1 cellular context compared by ENCODE assay signal in the genomic region with DNA sequence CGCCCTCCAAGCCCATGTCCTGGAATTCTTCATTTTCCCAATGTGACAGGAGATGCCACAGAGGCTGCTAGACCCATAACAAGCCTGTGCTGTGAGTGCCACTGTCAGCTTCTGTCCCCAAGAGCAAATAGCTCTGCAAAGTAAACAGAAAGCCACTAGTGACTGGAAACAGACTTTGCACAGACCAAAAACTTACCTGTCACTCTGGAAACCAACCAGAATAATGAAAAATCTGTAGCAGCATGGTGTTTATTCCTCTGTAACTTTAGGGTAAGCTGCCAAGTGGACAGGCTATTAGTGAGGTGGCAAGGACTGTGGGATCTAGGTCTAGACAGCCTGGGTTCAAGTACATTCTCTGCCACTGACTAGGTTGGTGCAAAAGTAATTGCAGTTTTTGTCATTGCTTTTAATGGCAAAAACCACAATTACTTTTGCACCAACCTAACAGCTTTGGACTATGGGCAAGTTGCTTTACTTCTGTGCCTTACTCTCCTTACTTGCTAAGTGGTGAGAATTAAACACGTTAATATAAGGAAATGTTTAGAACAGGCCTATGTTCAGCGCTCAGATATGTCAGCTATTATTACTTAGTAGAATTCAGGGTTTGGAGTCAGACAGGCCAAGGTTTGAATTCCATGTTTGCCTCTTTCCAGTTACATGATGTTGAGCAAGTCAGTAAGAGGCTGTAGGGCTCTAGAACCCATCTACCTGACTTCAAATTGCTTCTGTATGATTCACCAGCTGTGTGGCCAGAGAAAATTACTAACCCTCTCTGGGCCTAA.
TF ChIP-seq lines count a peak whose summit lies in the region.

A gene (minus strand): TSS at position 100 of the 782 bp plus-strand sequence. CDS start 67 bp downstream, at position 33.

TF ChIP-seq in HepG2, 621 proteins besides CTCF, POLR2A, EP300 and RAD21 (continued from another document and continues in another):
- TF ChIP-seq, protein P1, sequence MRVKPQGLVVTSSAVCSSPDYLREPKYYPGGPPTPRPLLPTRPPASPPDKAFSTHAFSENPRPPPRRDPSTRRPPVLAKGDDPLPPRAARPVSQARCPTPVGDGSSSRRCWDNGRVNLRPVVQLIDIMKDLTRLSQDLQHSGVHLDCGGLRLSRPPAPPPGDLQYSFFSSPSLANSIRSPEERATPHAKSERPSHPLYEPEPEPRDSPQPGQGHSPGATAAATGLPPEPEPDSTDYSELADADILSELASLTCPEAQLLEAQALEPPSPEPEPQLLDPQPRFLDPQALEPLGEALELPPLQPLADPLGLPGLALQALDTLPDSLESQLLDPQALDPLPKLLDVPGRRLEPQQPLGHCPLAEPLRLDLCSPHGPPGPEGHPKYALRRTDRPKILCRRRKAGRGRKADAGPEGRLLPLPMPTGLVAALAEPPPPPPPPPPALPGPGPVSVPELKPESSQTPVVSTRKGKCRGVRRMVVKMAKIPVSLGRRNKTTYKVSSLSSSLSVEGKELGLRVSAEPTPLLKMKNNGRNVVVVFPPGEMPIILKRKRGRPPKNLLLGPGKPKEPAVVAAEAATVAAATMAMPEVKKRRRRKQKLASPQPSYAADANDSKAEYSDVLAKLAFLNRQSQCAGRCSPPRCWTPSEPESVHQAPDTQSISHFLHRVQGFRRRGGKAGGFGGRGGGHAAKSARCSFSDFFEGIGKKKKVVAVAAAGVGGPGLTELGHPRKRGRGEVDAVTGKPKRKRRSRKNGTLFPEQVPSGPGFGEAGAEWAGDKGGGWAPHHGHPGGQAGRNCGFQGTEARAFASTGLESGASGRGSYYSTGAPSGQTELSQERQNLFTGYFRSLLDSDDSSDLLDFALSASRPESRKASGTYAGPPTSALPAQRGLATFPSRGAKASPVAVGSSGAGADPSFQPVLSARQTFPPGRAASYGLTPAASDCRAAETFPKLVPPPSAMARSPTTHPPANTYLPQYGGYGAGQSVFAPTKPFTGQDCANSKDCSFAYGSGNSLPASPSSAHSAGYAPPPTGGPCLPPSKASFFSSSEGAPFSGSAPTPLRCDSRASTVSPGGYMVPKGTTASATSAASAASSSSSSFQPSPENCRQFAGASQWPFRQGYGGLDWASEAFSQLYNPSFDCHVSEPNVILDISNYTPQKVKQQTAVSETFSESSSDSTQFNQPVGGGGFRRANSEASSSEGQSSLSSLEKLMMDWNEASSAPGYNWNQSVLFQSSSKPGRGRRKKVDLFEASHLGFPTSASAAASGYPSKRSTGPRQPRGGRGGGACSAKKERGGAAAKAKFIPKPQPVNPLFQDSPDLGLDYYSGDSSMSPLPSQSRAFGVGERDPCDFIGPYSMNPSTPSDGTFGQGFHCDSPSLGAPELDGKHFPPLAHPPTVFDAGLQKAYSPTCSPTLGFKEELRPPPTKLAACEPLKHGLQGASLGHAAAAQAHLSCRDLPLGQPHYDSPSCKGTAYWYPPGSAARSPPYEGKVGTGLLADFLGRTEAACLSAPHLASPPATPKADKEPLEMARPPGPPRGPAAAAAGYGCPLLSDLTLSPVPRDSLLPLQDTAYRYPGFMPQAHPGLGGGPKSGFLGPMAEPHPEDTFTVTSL (CRISPR knock-in tag; IDR thresholded peaks at IDR 0.05; ENCODE audit: borderline replicate concordance) = peak; percentile 87; the same call in 1 of the 2 replicates
- TF ChIP-seq XRCC5 (optimal IDR thresholded peaks at IDR 0.05; ENCODE audit: low read length) = peak; percentile 58
- 0 out of 2 replicates have a peak, but pooled peaks have one; percentile 55 for TF ChIP-seq KDM6A (CRISPR knock-in tag; IDR thresholded peaks at IDR 0.05; ENCODE audit: low read depth)
- peak; percentile 76 for TF ChIP-seq HMG20A (CRISPR knock-in tag; IDR thresholded peaks at IDR 0.05; ENCODE audit: borderline replicate concordance)
- TF ChIP-seq KAT2B (IDR thresholded peaks at IDR 0.05; ENCODE audit: borderline replicate concordance, low read depth, low read length) = no peak
- TF ChIP-seq ZC3H13 (CRISPR knock-in tag; IDR thresholded peaks at IDR 0.05) = no peak
- 0 out of 2 replicates have a peak, but pooled peaks have one; percentile 54 for TF ChIP-seq ZNF644 (CRISPR knock-in tag; IDR thresholded peaks at IDR 0.05; ENCODE audit: low read depth)
- TF ChIP-seq, protein P2, sequence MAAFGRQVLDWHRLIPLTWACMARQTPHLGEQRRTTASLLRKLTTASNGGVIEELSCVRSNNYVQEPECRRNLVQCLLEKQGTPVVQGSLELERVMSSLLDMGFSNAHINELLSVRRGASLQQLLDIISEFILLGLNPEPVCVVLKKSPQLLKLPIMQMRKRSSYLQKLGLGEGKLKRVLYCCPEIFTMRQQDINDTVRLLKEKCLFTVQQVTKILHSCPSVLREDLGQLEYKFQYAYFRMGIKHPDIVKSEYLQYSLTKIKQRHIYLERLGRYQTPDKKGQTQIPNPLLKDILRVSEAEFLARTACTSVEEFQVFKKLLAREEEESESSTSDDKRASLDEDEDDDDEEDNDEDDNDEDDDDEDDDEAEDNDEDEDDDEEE (CRISPR knock-in tag; IDR thresholded peaks at IDR 0.05) = 0 out of 2 replicates have a peak, but pooled peaks have one; percentile 58
- 0 out of 2 replicates have a peak, but pooled peaks have one; percentile 17 for TF ChIP-seq ZNF44 (CRISPR knock-in tag; IDR thresholded peaks at IDR 0.05)
- peak; percentile 62 for TF ChIP-seq KAT8 (CRISPR knock-in tag; IDR thresholded peaks at IDR 0.05)
- no peak for TF ChIP-seq ZNF720 (CRISPR knock-in tag; IDR thresholded peaks at IDR 0.05)
- TF ChIP-seq CBX2 (IDR thresholded peaks at IDR 0.05; ENCODE audit: low read depth, low read length) = no peak
- TF ChIP-seq CBX2 (CRISPR knock-in tag; IDR thresholded peaks at IDR 0.05; ENCODE audit: low read depth) = no peak
- TF ChIP-seq SYNCRIP (IDR thresholded peaks at IDR 0.05; ENCODE audit: insufficient read depth, low read depth, low read length) = no peak
- TF ChIP-seq ZNF577 (CRISPR knock-in tag; IDR thresholded peaks at IDR 0.05; ENCODE audit: borderline replicate concordance, low read depth) = no peak
- TF ChIP-seq NFKB2 (CRISPR knock-in tag; IDR thresholded peaks at IDR 0.05; ENCODE audit: borderline replicate concordance) = no peak
- no peak; the same call in 1 of the 2 replicates for TF ChIP-seq RFXAP (CRISPR knock-in tag; IDR thresholded peaks at IDR 0.05; ENCODE audit: borderline replicate concordance)
- TF ChIP-seq ZFX (CRISPR knock-in tag; IDR thresholded peaks at IDR 0.05; ENCODE audit: low read depth) = no peak
- TF ChIP-seq ZC3H4 (CRISPR knock-in tag; IDR thresholded peaks at IDR 0.05; ENCODE audit: borderline replicate concordance) = no peak
- peak; percentile 98 for TF ChIP-seq ZNF292 (CRISPR knock-in tag; IDR thresholded peaks at IDR 0.05; ENCODE audit: borderline replicate concordance, low read depth)
- TF ChIP-seq ARNT (IDR thresholded peaks at IDR 0.05) = no peak
- TF ChIP-seq TP53 (CRISPR knock-in tag; conservative IDR thresholded peaks at IDR 0.05) = no peak
- TF ChIP-seq, protein P3, sequence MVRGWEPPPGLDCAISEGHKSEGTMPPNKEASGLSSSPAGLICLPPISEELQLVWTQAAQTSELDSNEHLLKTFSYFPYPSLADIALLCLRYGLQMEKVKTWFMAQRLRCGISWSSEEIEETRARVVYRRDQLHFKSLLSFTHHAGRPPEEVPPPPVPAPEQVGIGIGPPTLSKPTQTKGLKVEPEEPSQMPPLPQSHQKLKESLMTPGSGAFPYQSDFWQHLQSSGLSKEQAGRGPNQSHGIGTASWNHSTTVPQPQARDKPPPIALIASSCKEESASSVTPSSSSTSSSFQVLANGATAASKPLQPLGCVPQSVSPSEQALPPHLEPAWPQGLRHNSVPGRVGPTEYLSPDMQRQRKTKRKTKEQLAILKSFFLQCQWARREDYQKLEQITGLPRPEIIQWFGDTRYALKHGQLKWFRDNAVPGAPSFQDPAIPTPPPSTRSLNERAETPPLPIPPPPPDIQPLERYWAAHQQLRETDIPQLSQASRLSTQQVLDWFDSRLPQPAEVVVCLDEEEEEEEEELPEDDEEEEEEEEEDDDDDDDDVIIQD (CRISPR knock-in tag; IDR thresholded peaks at IDR 0.05; ENCODE audit: low read depth) = peak; percentile 31; the same call in 1 of the 2 replicates
- TF ChIP-seq PPARG (CRISPR knock-in tag; conservative IDR thresholded peaks at IDR 0.05) = no peak
- TF ChIP-seq KDM4B (CRISPR knock-in tag; IDR thresholded peaks at IDR 0.05) = no peak
- no peak for TF ChIP-seq HES4 (CRISPR knock-in tag; IDR thresholded peaks at IDR 0.05; ENCODE audit: borderline replicate concordance)
- peak; percentile 91 for TF ChIP-seq GATAD2A (CRISPR knock-in tag; IDR thresholded peaks at IDR 0.05)
- no peak for TF ChIP-seq THYN1 (CRISPR knock-in tag; IDR thresholded peaks at IDR 0.05; ENCODE audit: borderline replicate concordance, low read depth)
- 0 out of 2 replicates have a peak, but pooled peaks have one; percentile 50 for TF ChIP-seq MIER2 (CRISPR knock-in tag; IDR thresholded peaks at IDR 0.05)
- no peak for TF ChIP-seq ZNF367 (CRISPR knock-in tag; IDR thresholded peaks at IDR 0.05; ENCODE audit: borderline replicate concordance)
- TF ChIP-seq, protein P4, sequence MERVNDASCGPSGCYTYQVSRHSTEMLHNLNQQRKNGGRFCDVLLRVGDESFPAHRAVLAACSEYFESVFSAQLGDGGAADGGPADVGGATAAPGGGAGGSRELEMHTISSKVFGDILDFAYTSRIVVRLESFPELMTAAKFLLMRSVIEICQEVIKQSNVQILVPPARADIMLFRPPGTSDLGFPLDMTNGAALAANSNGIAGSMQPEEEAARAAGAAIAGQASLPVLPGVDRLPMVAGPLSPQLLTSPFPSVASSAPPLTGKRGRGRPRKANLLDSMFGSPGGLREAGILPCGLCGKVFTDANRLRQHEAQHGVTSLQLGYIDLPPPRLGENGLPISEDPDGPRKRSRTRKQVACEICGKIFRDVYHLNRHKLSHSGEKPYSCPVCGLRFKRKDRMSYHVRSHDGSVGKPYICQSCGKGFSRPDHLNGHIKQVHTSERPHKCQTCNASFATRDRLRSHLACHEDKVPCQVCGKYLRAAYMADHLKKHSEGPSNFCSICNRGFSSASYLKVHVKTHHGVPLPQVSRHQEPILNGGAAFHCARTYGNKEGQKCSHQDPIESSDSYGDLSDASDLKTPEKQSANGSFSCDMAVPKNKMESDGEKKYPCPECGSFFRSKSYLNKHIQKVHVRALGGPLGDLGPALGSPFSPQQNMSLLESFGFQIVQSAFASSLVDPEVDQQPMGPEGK (CRISPR knock-in tag; IDR thresholded peaks at IDR 0.05) = peak; percentile 40; the same call in 1 of the 2 replicates
- TF ChIP-seq ZNF556 (CRISPR knock-in tag; IDR thresholded peaks at IDR 0.05; ENCODE audit: borderline replicate concordance) = peak; percentile 25; the same call in 1 of the 2 replicates
- TF ChIP-seq PHF21A (CRISPR knock-in tag; IDR thresholded peaks at IDR 0.05) = peak; percentile 65
- peak; percentile 55 for TF ChIP-seq POLR2G (IDR thresholded peaks at IDR 0.05; ENCODE audit: low read depth, low read length)
- no peak for TF ChIP-seq ZNF724P (CRISPR knock-in tag; IDR thresholded peaks at IDR 0.05; ENCODE audit: borderline replicate concordance)
- TF ChIP-seq ZNF570 (CRISPR knock-in tag; IDR thresholded peaks at IDR 0.05; ENCODE audit: borderline replicate concordance) = no peak
- peak; percentile 27 for TF ChIP-seq STAG1 (CRISPR knock-in tag; IDR thresholded peaks at IDR 0.05)
- no peak for TF ChIP-seq ZNF180 (CRISPR knock-in tag; IDR thresholded peaks at IDR 0.05; ENCODE audit: borderline replicate concordance, low read depth)
- TF ChIP-seq SOX5 (CRISPR knock-in tag; IDR thresholded peaks at IDR 0.05; ENCODE audit: borderline replicate concordance) = peak; percentile 78
- TF ChIP-seq PAX8 (CRISPR knock-in tag; IDR thresholded peaks at IDR 0.05; ENCODE audit: borderline replicate concordance) = no peak
- TF ChIP-seq ZFP36L2 (CRISPR knock-in tag; IDR thresholded peaks at IDR 0.05) = no peak
- no peak for TF ChIP-seq CBX1 (IDR thresholded peaks at IDR 0.05; ENCODE audit: low read depth)
- peak; percentile 79 for TF ChIP-seq RARA (CRISPR knock-in tag; IDR thresholded peaks at IDR 0.05)
- TF ChIP-seq, protein P5, sequence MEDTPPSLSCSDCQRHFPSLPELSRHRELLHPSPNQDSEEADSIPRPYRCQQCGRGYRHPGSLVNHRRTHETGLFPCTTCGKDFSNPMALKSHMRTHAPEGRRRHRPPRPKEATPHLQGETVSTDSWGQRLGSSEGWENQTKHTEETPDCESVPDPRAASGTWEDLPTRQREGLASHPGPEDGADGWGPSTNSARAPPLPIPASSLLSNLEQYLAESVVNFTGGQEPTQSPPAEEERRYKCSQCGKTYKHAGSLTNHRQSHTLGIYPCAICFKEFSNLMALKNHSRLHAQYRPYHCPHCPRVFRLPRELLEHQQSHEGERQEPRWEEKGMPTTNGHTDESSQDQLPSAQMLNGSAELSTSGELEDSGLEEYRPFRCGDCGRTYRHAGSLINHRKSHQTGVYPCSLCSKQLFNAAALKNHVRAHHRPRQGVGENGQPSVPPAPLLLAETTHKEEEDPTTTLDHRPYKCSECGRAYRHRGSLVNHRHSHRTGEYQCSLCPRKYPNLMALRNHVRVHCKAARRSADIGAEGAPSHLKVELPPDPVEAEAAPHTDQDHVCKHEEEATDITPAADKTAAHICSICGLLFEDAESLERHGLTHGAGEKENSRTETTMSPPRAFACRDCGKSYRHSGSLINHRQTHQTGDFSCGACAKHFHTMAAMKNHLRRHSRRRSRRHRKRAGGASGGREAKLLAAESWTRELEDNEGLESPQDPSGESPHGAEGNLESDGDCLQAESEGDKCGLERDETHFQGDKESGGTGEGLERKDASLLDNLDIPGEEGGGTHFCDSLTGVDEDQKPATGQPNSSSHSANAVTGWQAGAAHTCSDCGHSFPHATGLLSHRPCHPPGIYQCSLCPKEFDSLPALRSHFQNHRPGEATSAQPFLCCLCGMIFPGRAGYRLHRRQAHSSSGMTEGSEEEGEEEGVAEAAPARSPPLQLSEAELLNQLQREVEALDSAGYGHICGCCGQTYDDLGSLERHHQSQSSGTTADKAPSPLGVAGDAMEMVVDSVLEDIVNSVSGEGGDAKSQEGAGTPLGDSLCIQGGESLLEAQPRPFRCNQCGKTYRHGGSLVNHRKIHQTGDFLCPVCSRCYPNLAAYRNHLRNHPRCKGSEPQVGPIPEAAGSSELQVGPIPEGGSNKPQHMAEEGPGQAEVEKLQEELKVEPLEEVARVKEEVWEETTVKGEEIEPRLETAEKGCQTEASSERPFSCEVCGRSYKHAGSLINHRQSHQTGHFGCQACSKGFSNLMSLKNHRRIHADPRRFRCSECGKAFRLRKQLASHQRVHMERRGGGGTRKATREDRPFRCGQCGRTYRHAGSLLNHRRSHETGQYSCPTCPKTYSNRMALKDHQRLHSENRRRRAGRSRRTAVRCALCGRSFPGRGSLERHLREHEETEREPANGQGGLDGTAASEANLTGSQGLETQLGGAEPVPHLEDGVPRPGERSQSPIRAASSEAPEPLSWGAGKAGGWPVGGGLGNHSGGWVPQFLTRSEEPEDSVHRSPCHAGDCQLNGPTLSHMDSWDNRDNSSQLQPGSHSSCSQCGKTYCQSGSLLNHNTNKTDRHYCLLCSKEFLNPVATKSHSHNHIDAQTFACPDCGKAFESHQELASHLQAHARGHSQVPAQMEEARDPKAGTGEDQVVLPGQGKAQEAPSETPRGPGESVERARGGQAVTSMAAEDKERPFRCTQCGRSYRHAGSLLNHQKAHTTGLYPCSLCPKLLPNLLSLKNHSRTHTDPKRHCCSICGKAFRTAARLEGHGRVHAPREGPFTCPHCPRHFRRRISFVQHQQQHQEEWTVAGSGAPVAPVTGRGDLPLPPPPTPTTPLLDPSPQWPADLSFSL (CRISPR knock-in tag; IDR thresholded peaks at IDR 0.05) = peak; percentile 40; the same call in 1 of the 2 replicates
- TF ChIP-seq ZNF501 (CRISPR knock-in tag; IDR thresholded peaks at IDR 0.05) = peak; percentile 55; the same call in 1 of the 2 replicates
- TF ChIP-seq ZNF234 (CRISPR knock-in tag; conservative IDR thresholded peaks at IDR 0.05) = no peak
- no peak for TF ChIP-seq ZNF446 (CRISPR knock-in tag; IDR thresholded peaks at IDR 0.05)
- TF ChIP-seq ZNF510 (CRISPR knock-in tag; IDR thresholded peaks at IDR 0.05; ENCODE audit: low read depth) = no peak
- TF ChIP-seq TCF12 (IDR thresholded peaks at IDR 0.05) = no peak
- TF ChIP-seq TCF12 (CRISPR knock-in tag; IDR thresholded peaks at IDR 0.05) = no peak
- TF ChIP-seq ATAD3A (CRISPR knock-in tag; IDR thresholded peaks at IDR 0.05) = no peak
